In genomic region chr20:963795-964194, GRCh38 we compare ENCODE assay signal across 9 cellular contexts. TPM values are rescaled to one million over a fixed set of nuclear protein-coding genes. Genes with fewer than 3 reads are reported as not detected.
"Had no signal": no experiment of that assay in that cellular context is flagged by ENCODE, and none has a peak within 500 bp of the region (broad histone marks: within the 10 kb centered on the region; RNA-seq: fewer than 3 reads in every experiment).

No MANE protein-coding gene starts in this region.

- ATAC-seq: GM23338, HCT116 had no signal

- H3K9me3 Mint-ChIP-seq: HFFc6 had no signal

- H3K9me3 ChIP-seq: HAP-1 had no signal

- H3K4me1 ChIP-seq: HAP-1 had no signal

- H3K27ac Mint-ChIP-seq: GM23338, H9, HFFc6 had no signal

- DNase-seq: GM23248, GOT3, H9, HCEC 1CT, HFFc6 had no signal

- H3K4me3 ChIP-seq: GM23248, GM23338, HAP-1 had no signal

- H3K27ac ChIP-seq: GM23248 had no signal

- H3K4me3 Mint-ChIP-seq: GM23338, H9, HFFc6 had no signal

- H2AFZ ChIP-seq: GM23248, GM23338 had no signal

- H3K4me2 ChIP-seq: GM23338 had no signal

- H3K9ac ChIP-seq: GM23248 had no signal

- H3K36me3 ChIP-seq: HAP-1 had no signal

RNA-seq across cellular contexts. Expression of gene RSPO4, which starts 38.3 kb away (rescaled TPM):
- total RNA-seq: GM23248, H4, HFFc6 had no signal

RNA-seq across cellular contexts. Expression of gene ANGPT4, which starts 47.7 kb away (rescaled TPM):
- total RNA-seq: GM23248, HFFc6 had no signal
- polyA plus RNA-seq: GM23248, GM23338 had no signal
